31 cellular contexts compared by ENCODE assay signal in genomic region chr5:83488271-83488670, GRCh38. TPM values are rescaled to one million over a fixed set of nuclear protein-coding genes. Genes with fewer than 3 reads are reported as not detected.
DNase-seq lines count a peak whose midpoint lies in the region; ATAC-seq, FAIRE-seq and TF ChIP-seq lines count a peak whose summit lies in the region.
"Had no signal": no experiment of that assay in that cellular context is flagged by ENCODE, and none has a peak within 500 bp of the region (broad histone marks: within the 10 kb centered on the region; RNA-seq: fewer than 3 reads in every experiment).

No MANE protein-coding gene starts in this region.

- H4K5ac ChIP-seq in mesendoderm (ENCODE audit: low read length): no peak overlapping the region

- H3K4me2 ChIP-seq in mesendoderm (ENCODE audit: low read length): no peak overlapping the region
- H3K4me2 ChIP-seq: BLaER1 treated with 17β-estradiol and CSF1 and Interleukin-3, amounts not matched to agents 10 nM and 100 nM had no signal

- intact Hi-C loops in adrenal gland (cut with DNase I): no loop called here
- intact Hi-C loops in upper lobe of right lung (cut with DNase I): no loop called here

- H3K9ac ChIP-seq in HUES48 (ENCODE audit: low read depth, low read length) (no peak overlapping the region), mesendoderm (ENCODE audit: low read length) (no peak overlapping the region)
- H3K9ac ChIP-seq: BLaER1 treated with 17β-estradiol and CSF1 and Interleukin-3, amounts not matched to agents 10 nM and 100 nM had no signal

- peaks cover 2% of the 10 kb centered on the region for H3K79me1 ChIP-seq in mesendoderm (ENCODE audit: low read length)

- no peak overlapping the region for H3K23ac ChIP-seq in mesendoderm (ENCODE audit: low read length)

- DNase-seq in D721Med (ENCODE audit: insufficient read length, low spot score): no peak
- DNase-seq in fibroblast of mammary gland (ENCODE audit: low read depth): peak; percentile 45
- DNase-seq in mesendoderm: peak; percentile 90
- no peak for DNase-seq in adrenal gland
- no peak for DNase-seq in upper lobe of right lung
- DNase-seq: activated CD4-positive, alpha-beta memory T cell treated with anti-CD3 and anti-CD28 coated beads, Interleukin-2, amount 10 ng/mL, durations not matched to agents 7 days and 5 days; DMS79 treated with DMSO at 0.1 percent for 48 hours; effector memory CD4-positive, alpha-beta T cell; erythroblast; islet precursor cell; KG1; left ventricle myocardium superior; midbrain; naive thymus-derived CD4-positive, alpha-beta T cell; NCI-H1436; NCI-H345; NCI-H748 treated with DMSO at 0.1 percent for 48 hours; pancreas; RPMI8226; spleen had no signal

- no peak for TF ChIP-seq POLR2A in adrenal gland (IDR thresholded peaks at IDR 0.05)

- TF ChIP-seq CTCF in D721Med (IDR thresholded peaks at IDR 0.05; ENCODE audit: insufficient read depth, missing control alignments) (no peak), fibroblast of mammary gland (conservative IDR thresholded peaks at IDR 0.05; ENCODE audit: control insufficient read depth, insufficient read depth, low read depth, low read length) (no peak), adrenal gland (IDR thresholded peaks at IDR 0.05) (no peak), upper lobe of right lung (IDR thresholded peaks at IDR 0.05) (no peak)

- peak; percentile 84 for FAIRE-seq in D721Med (lab: Jason Lieb, UNC)
- FAIRE-seq: bronchial epithelial cell, HTR-8/SVneo, pancreas had no signal

- no peak overlapping the region for H3K4ac ChIP-seq in mesendoderm (ENCODE audit: low read depth, low read length)

- WGBS in mesendoderm (ENCODE audit: extremely low coverage, insufficient coverage, low lambda C conversion rate): no CpG with 5 or more reads among the region's 1 CpG
- 39 to 73% (median 61%) methylated on average over 1 of the region's 1 CpG for WGBS in adrenal gland, 4 donors

- H3K9me3 ChIP-seq in HUES48 (ENCODE audit: control insufficient read depth, insufficient read depth, low read length): no peaks in the 10 kb centered on the region
- peaks cover 0 to 3% (median 0%) of the 10 kb centered on the region in 3 donors for H3K9me3 ChIP-seq in adrenal gland (replicated peaks in 1 of 3)
- no peaks in the 10 kb centered on the region for H3K9me3 ChIP-seq in upper lobe of right lung
- H3K9me3 ChIP-seq: BLaER1 treated with 17β-estradiol and CSF1 and Interleukin-3, amounts not matched to agents 10 nM and 100 nM; gastroesophageal sphincter; pancreas; SJSA1; spleen had no signal

- ATAC-seq in GM21526 (IDR thresholded peaks at IDR 0.05; ENCODE audit: low FRiP score, unreplicated experiment) (no peak), HG02870 (IDR thresholded peaks at IDR 0.05; ENCODE audit: unreplicated experiment) (no peak), upper lobe of right lung (no peak)
- ATAC-seq: activated CD4-positive, CD25-positive, alpha-beta regulatory T cell treated with anti-CD3 and anti-CD28 coated beads, Interleukin-2, amount 50 U/mL, for 24 hours; activated T-helper 17 cell treated with anti-CD3 and anti-CD28 coated beads, Interleukin-2, amount 50 U/mL, for 72 hours; gastroesophageal sphincter; left ventricle myocardium superior; naive thymus-derived CD4-positive, alpha-beta T cell; pancreas had no signal

- H2BK15ac ChIP-seq in mesendoderm (replicated peaks; ENCODE audit: low read depth): no peak overlapping the region

- no peak overlapping the region for H3K56ac ChIP-seq in mesendoderm (ENCODE audit: low read length)

- no peak overlapping the region for H4K8ac ChIP-seq in mesendoderm (ENCODE audit: low read depth, low read length)

- no peak overlapping the region for H3K4me3 ChIP-seq in HUES48 (ENCODE audit: low read depth, low read length)
- no peak overlapping the region for H3K4me3 ChIP-seq in fibroblast of mammary gland (ENCODE audit: control insufficient read depth, low read depth, low read length)
- H3K4me3 ChIP-seq in mesendoderm (ENCODE audit: low read length): no peak overlapping the region
- no peak overlapping the region for H3K4me3 ChIP-seq in adrenal gland
- no peak overlapping the region for H3K4me3 ChIP-seq in upper lobe of right lung
- H3K4me3 ChIP-seq: BLaER1 treated with 17β-estradiol and CSF1 and Interleukin-3, amounts not matched to agents 10 nM and 100 nM; coronary artery; gastroesophageal sphincter; pancreas; SJSA1; spleen had no signal

- no peaks in the 10 kb centered on the region for H3K79me2 ChIP-seq in mesendoderm (ENCODE audit: control insufficient read depth, insufficient read depth, low read length)

- H3K18ac ChIP-seq in mesendoderm (ENCODE audit: low read length): no peak overlapping the region

- H3K27ac ChIP-seq in HUES48 (ENCODE audit: low read depth, low read length) (peak overlapping the region; percentile 20), mesendoderm (ENCODE audit: low read depth, low read length) (no peak overlapping the region), adrenal gland (no peak overlapping the region), upper lobe of right lung (no peak overlapping the region)
- H3K27ac ChIP-seq: BLaER1 treated with 17β-estradiol and CSF1 and Interleukin-3, amounts not matched to agents 10 nM and 100 nM; coronary artery; gastroesophageal sphincter; pancreas; SJSA1; spleen had no signal

- no peak overlapping the region for H2AK5ac ChIP-seq in mesendoderm (ENCODE audit: low read length)

- no peak overlapping the region for H2BK5ac ChIP-seq in mesendoderm (ENCODE audit: low read length)

- H2BK120ac ChIP-seq in mesendoderm (ENCODE audit: low read depth, low read length): no peak overlapping the region

- H3K4me1 ChIP-seq in HUES48 (ENCODE audit: control insufficient read depth, insufficient read depth, low read length) (peaks cover 38% of the 10 kb centered on the region), mesendoderm (ENCODE audit: control insufficient read depth, low read depth, low read length) (peaks cover 7% of the 10 kb centered on the region), adrenal gland (replicated peaks in 1 of 2) (no peaks in the 10 kb centered on the region), upper lobe of right lung (no peaks in the 10 kb centered on the region)
- H3K4me1 ChIP-seq: BLaER1 treated with 17β-estradiol and CSF1 and Interleukin-3, amounts not matched to agents 10 nM and 100 nM; gastroesophageal sphincter; pancreas; spleen had no signal

- H3K36me3 ChIP-seq in HUES48 (ENCODE audit: control insufficient read depth, insufficient read depth, low read length) (peaks cover 98% of the 10 kb centered on the region), mesendoderm (ENCODE audit: control insufficient read depth, insufficient read depth, low read length) (peaks cover 2% of the 10 kb centered on the region), adrenal gland (replicated peaks in 1 of 2) (no peaks in the 10 kb centered on the region), upper lobe of right lung (no peaks in the 10 kb centered on the region)
- H3K36me3 ChIP-seq: BLaER1 treated with 17β-estradiol and CSF1 and Interleukin-3, amounts not matched to agents 10 nM and 100 nM; pancreas; spleen had no signal

- no peaks in the 10 kb centered on the region for H3K27me3 ChIP-seq in HUES48 (ENCODE audit: control insufficient read depth, insufficient read depth, low read length)
- H3K27me3 ChIP-seq in mesendoderm (ENCODE audit: insufficient read depth, low read length, poor library complexity): no peaks in the 10 kb centered on the region
- no peaks in the 10 kb centered on the region for H3K27me3 ChIP-seq in adrenal gland
- H3K27me3 ChIP-seq in upper lobe of right lung: no peaks in the 10 kb centered on the region
- H3K27me3 ChIP-seq: BLaER1 treated with 17β-estradiol and CSF1 and Interleukin-3, amounts not matched to agents 10 nM and 100 nM; gastroesophageal sphincter; pancreas; SJSA1; spleen had no signal

RNA-seq across cellular contexts. Expression of gene VCAN, which starts 16.7 kb away (rescaled TPM):
- 115 TPM for polyA plus RNA-seq in mesendoderm (2013, experiment 1 of 2)
- 116 TPM for polyA plus RNA-seq in mesendoderm (2013, experiment 2 of 2)
- total RNA-seq in adrenal gland: 100 to 1,000 TPM in 7 of 8 donors, 10 to 100 TPM in 1; 36.4 to 171 (median 151) TPM
- polyA plus RNA-seq in adrenal gland: 10 to 100 TPM; 10.0 to 38.5 (median 31.9) TPM
- 90.0 TPM for total RNA-seq in upper lobe of right lung

Comparison
In these comparisons a context has a peak if more than half of its experiments do, and no peak if none do; other contexts are left out.
1. DNase-seq: peak in fibroblast of mammary gland (single experiment) and mesendoderm (single experiment); none in D721Med (single experiment), adrenal gland (0 of 7) and upper lobe of right lung (single experiment).